ENCODE assay signal across 10 cellular contexts in the genomic region with DNA sequence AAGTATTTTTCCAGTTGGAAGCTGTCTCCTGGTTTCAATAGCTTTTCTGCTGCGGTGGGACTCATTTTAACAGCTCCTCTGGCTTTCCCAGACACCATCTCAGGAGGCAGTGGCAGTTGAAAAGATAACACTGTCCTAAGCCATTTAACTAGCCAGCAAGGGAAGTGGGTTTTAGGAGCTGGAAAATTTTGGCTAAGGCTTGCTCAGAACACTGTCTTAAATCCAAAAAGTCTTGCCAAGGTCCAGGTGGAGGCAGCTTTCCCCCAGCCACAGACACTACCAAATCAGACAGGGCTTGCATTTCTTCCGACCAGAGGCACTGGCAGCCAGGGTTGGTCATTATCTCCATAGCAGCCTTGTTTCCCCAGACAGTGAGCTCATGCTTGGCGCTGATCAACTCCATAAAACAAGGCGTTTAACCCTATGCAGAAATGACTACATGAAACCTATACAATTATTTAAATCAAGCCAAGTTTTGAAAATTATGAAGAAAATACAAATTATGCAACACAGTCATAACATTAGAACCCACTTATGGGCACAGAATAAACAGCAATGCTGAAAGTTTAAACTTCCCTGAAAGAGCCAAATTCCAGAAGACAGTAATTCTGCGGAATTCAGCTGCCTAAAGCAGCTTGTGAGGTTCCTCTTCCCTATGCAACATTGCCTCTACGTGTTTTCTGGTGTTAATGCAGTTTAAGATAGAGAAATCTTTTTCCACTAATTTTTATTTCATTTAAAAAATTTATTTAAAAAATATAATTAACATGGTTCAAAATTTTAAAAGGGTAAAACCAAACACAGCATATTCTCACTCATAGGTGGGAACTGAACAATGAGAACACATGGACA. TPM values are rescaled to one million over a fixed set of nuclear protein-coding genes. Genes with fewer than 3 reads are reported as not detected.
DNase-seq lines count a peak whose midpoint lies in the region; ATAC-seq and TF ChIP-seq lines count a peak whose summit lies in the region.
"Had no signal": no experiment of that assay in that cellular context is flagged by ENCODE, and none has a peak within 500 bp of the region (broad histone marks: within the 10 kb centered on the region; RNA-seq: fewer than 3 reads in every experiment).

No MANE protein-coding gene starts in this region.

- CTCF ChIA-PET in activated CD4-positive, alpha-beta T cell treated with anti-CD3 and anti-CD28 coated beads for 36 hours (lab: Charles Lee), result interaction anchor here (0.6 to 0.7 kb wide), 2 partner anchors 88 to 289 kb away, joined by 3 read pairs; no protein-coding TSS in a partner anchor

- H3K9ac ChIP-seq in stomach smooth muscle (ENCODE audit: low read length in 2 of 2), result peak overlapping the region; percentile 60 to 61

- H3K9me3 ChIP-seq in left lung, result no peaks in the 10 kb centered on the region
- no peaks in the 10 kb centered on the region for H3K9me3 ChIP-seq in stomach smooth muscle (ENCODE audit: control insufficient read depth in 2 of 2, low read length in 2 of 2)

- TF ChIP-seq CTCF in HFFc6 (IDR thresholded peaks at IDR 0.05) (peak; percentile 38; the same call in 1 of the 2 replicates), left lung (IDR thresholded peaks at IDR 0.05) (no peak)

- ATAC-seq in left lung, result peak; percentile 85
- no peak for ATAC-seq in stimulated activated effector memory CD8-positive, alpha-beta T cell treated with anti-CD3 and anti-CD28 coated beads, Interleukin-12 subunit alpha, Interleukin-12 subunit beta, amount 100 ng/mL, for 72 hours
- ATAC-seq in HG02642 (IDR thresholded peaks at IDR 0.05; ENCODE audit: poor library complexity, unreplicated experiment), result no peak
- ATAC-seq in activated CD4-positive, alpha-beta T cell treated with anti-CD3 and anti-CD28 coated beads for 36 hours, result no peak

- no peaks in the 10 kb centered on the region for H3K27me3 Mint-ChIP-seq in HFFc6 (ENCODE audit: insufficient read depth)
- H3K27me3 Mint-ChIP-seq in activated CD4-positive, alpha-beta T cell treated with anti-CD3 and anti-CD28 coated beads for 36 hours, result no peaks in the 10 kb centered on the region

- peak overlapping the region; percentile 88 for H3K27ac Mint-ChIP-seq in HFFc6
- no peak overlapping the region for H3K27ac Mint-ChIP-seq in stimulated activated effector memory CD8-positive, alpha-beta T cell treated with anti-CD3 and anti-CD28 coated beads, Interleukin-12 subunit alpha, Interleukin-12 subunit beta, amount 100 ng/mL, for 72 hours
- no peak overlapping the region for H3K27ac Mint-ChIP-seq in activated CD4-positive, alpha-beta T cell treated with anti-CD3 and anti-CD28 coated beads for 36 hours

- H3K9me3 Mint-ChIP-seq in HFFc6, result no peaks in the 10 kb centered on the region
- no peaks in the 10 kb centered on the region for H3K9me3 Mint-ChIP-seq in stimulated activated effector memory CD8-positive, alpha-beta T cell treated with anti-CD3 and anti-CD28 coated beads, Interleukin-12 subunit alpha, Interleukin-12 subunit beta, amount 100 ng/mL, for 72 hours
- no peaks in the 10 kb centered on the region for H3K9me3 Mint-ChIP-seq in activated CD4-positive, alpha-beta T cell treated with anti-CD3 and anti-CD28 coated beads for 36 hours (ENCODE audit: low read depth)

- H3K27me3 ChIP-seq in left lung (no peaks in the 10 kb centered on the region), stomach smooth muscle (ENCODE audit: control insufficient read depth in 1 of 2, insufficient read depth in 2 of 2, low read length in 2 of 2) (no peaks in the 10 kb centered on the region)

- DNase-seq in HFFc6 (peak; percentile 56), dermis blood vessel endothelial cell (peak; percentile 84), left lung (peak in 1 of 2 donors; percentile 57)
- no peak for DNase-seq in stimulated activated effector memory CD8-positive, alpha-beta T cell treated with anti-CD3 and anti-CD28 coated beads, Interleukin-12 subunit alpha, Interleukin-12 subunit beta, amount 100 ng/mL, for 72 hours (ENCODE audit: low spot score in 2 of 2)
- DNase-seq in activated CD4-positive, alpha-beta T cell treated with anti-CD3 and anti-CD28 coated beads for 36 hours, result no peak
- DNase-seq in activated naive CD4-positive, alpha-beta T cell treated with Interleukin-2 at 50 U/mL for 16 hours, result no peak
- DNase-seq: NCI-H1048 had no signal

- peaks cover 29% of the 10 kb centered on the region for H3K4me1 Mint-ChIP-seq in HFFc6 (ENCODE audit: low read depth)
- H3K4me1 Mint-ChIP-seq in stimulated activated effector memory CD8-positive, alpha-beta T cell treated with anti-CD3 and anti-CD28 coated beads, Interleukin-12 subunit alpha, Interleukin-12 subunit beta, amount 100 ng/mL, for 72 hours, result peaks cover 14% of the 10 kb centered on the region
- peaks cover 14% of the 10 kb centered on the region for H3K4me1 Mint-ChIP-seq in activated CD4-positive, alpha-beta T cell treated with anti-CD3 and anti-CD28 coated beads for 36 hours

- H3K4me1 ChIP-seq in left lung (no peaks in the 10 kb centered on the region), stomach smooth muscle (ENCODE audit: control insufficient read depth, insufficient read depth, low read length) (peaks cover 10% of the 10 kb centered on the region)

- peak overlapping the region; percentile 1 to 69 for H3K27ac ChIP-seq in left lung
- H3K27ac ChIP-seq in stomach smooth muscle (ENCODE audit: low read length), result peak overlapping the region; percentile 89
- H3K27ac ChIP-seq: SK-N-MC had no signal

- no peak overlapping the region for H3K4me3 Mint-ChIP-seq in HFFc6
- H3K4me3 Mint-ChIP-seq in stimulated activated effector memory CD8-positive, alpha-beta T cell treated with anti-CD3 and anti-CD28 coated beads, Interleukin-12 subunit alpha, Interleukin-12 subunit beta, amount 100 ng/mL, for 72 hours, result no peak overlapping the region
- no peak overlapping the region for H3K4me3 Mint-ChIP-seq in activated CD4-positive, alpha-beta T cell treated with anti-CD3 and anti-CD28 coated beads for 36 hours

- POLR2A ChIA-PET in activated CD4-positive, alpha-beta T cell treated with anti-CD3 and anti-CD28 coated beads for 36 hours (lab: Charles Lee), result interaction anchor here (0.6 kb wide), 1 partner anchor 331 kb away, joined by 3 read pairs; no protein-coding TSS in a partner anchor

- H3K36me3 Mint-ChIP-seq in HFFc6 (ENCODE audit: low read depth), result no peaks in the 10 kb centered on the region
- peaks cover 22% of the 10 kb centered on the region for H3K36me3 Mint-ChIP-seq in stimulated activated effector memory CD8-positive, alpha-beta T cell treated with anti-CD3 and anti-CD28 coated beads, Interleukin-12 subunit alpha, Interleukin-12 subunit beta, amount 100 ng/mL, for 72 hours
- peaks cover 11% of the 10 kb centered on the region for H3K36me3 Mint-ChIP-seq in activated CD4-positive, alpha-beta T cell treated with anti-CD3 and anti-CD28 coated beads for 36 hours (ENCODE audit: low read depth)

- H3K36me3 ChIP-seq in left lung (peaks cover 0 to 22% of the 10 kb centered on the region in 2 donors), stomach smooth muscle (ENCODE audit: control insufficient read depth in 2 of 2, insufficient read depth in 2 of 2, low read length in 2 of 2) (peaks cover 0 to 2% of the 10 kb centered on the region in 2 donors)

- H3K4me3 ChIP-seq in left lung, result no peak overlapping the region
- H3K4me3 ChIP-seq in stomach smooth muscle (ENCODE audit: low read length in 2 of 2), result peak overlapping the region; percentile 49 to 54
- H3K4me3 ChIP-seq: SK-N-MC had no signal

- intact Hi-C loops in left lung (cut with DNase I), result no loop called here
- intact Hi-C loops in activated CD4-positive, alpha-beta T cell treated with anti-CD3 and anti-CD28 coated beads for 36 hours (cut with DNase I, micrococcal nuclease), result no loop called here

RNA-seq across cellular contexts. Expression of a gene that starts 25.0 kb away (rescaled TPM):
- 100 to 1,000 TPM in 3 of 6 experiments, 10 to 100 TPM in 3; 82.0 to 114 (median 100) TPM for total RNA-seq in HFFc6 (2021; fragmentation: NEBNext Ultra II Directional; extraction: Animal tissue kit (Norgen Biotek cat#: 25700))
- 89.5 and 91.2 TPM in 2 replicates for total RNA-seq in dermis blood vessel endothelial cell
- total RNA-seq in left lung, result 100 to 1,000 TPM in 1 of 2 donors, 10 to 100 TPM in 1; 94.1 to 107 TPM
- total RNA-seq in activated CD4-positive, alpha-beta T cell treated with anti-CD3 and anti-CD28 coated beads for 36 hours, result 10 to 100 TPM; 31.9 to 58.0 TPM

RNA-seq across cellular contexts. Expression of a gene that starts 31.9 kb away (rescaled TPM):
- total RNA-seq in HFFc6 (2021; fragmentation: NEBNext Ultra II Directional; extraction: Animal tissue kit (Norgen Biotek cat#: 25700)), result 10 to 100 TPM; 48.3 to 61.2 (median 55.0) TPM
- total RNA-seq in dermis blood vessel endothelial cell, result 99.0 and 104 TPM in 2 replicates
- 10 to 100 TPM; 45.4 to 53.0 TPM for total RNA-seq in left lung
- 10 to 100 TPM; 48.3 to 55.7 TPM for total RNA-seq in activated CD4-positive, alpha-beta T cell treated with anti-CD3 and anti-CD28 coated beads for 36 hours

RNA-seq across cellular contexts. Expression of a gene that starts 35.2 kb away (rescaled TPM):
- 10 to 100 TPM in 3 of 6 experiments, 1 to 10 TPM in 3; 9.0 to 14.5 (median 10.0) TPM for total RNA-seq in HFFc6 (2021; fragmentation: NEBNext Ultra II Directional; extraction: Animal tissue kit (Norgen Biotek cat#: 25700))
- total RNA-seq in dermis blood vessel endothelial cell (8.0 and 13.7 TPM in 2 replicates), left lung (10 to 100 TPM in 1 of 2 donors, 1 to 10 TPM in 1; 8.2 to 16.0 TPM)
- total RNA-seq in activated CD4-positive, alpha-beta T cell treated with anti-CD3 and anti-CD28 coated beads for 36 hours, result 1 to 10 TPM; 3.6 to 4.1 TPM

RNA-seq across cellular contexts. Expression of a gene that starts 55.3 kb away (rescaled TPM):
- not detected for total RNA-seq in HFFc6 (2021; fragmentation: NEBNext Ultra II Directional; extraction: Animal tissue kit (Norgen Biotek cat#: 25700))
- total RNA-seq in dermis blood vessel endothelial cell, result not detected in 2 replicates
- total RNA-seq in left lung, result 1 to 10 TPM in 1 of 2 donors, under 1 TPM in 1; 0.09 to 1.4 TPM
- under 1 TPM; 0.40 to 0.41 TPM for total RNA-seq in activated CD4-positive, alpha-beta T cell treated with anti-CD3 and anti-CD28 coated beads for 36 hours

RNA-seq across cellular contexts. Expression of a gene that starts 56.2 kb away (rescaled TPM):
- 100 to 1,000 TPM; 135 to 158 (median 152) TPM for total RNA-seq in HFFc6 (2021; fragmentation: NEBNext Ultra II Directional; extraction: Animal tissue kit (Norgen Biotek cat#: 25700))
- total RNA-seq in dermis blood vessel endothelial cell, result 184 and 218 TPM in 2 replicates
- total RNA-seq in left lung, result 100 to 1,000 TPM in 1 of 2 donors, 10 to 100 TPM in 1; 80.0 to 106 TPM
- total RNA-seq in activated CD4-positive, alpha-beta T cell treated with anti-CD3 and anti-CD28 coated beads for 36 hours, result 100 to 1,000 TPM; 309 to 332 TPM

Comparison
In these comparisons a context has a peak if more than half of its experiments do, and no peak if none do; other contexts are left out.
1. DNase-seq: peak in HFFc6 (single experiment) and dermis blood vessel endothelial cell (single experiment); none in stimulated activated effector memory CD8-positive, alpha-beta T cell treated with anti-CD3 and anti-CD28 coated beads, Interleukin-12 subunit alpha, Interleukin-12 subunit beta, amount 100 ng/mL, for 72 hours (0 of 2), activated CD4-positive, alpha-beta T cell treated with anti-CD3 and anti-CD28 coated beads for 36 hours (single experiment) and activated naive CD4-positive, alpha-beta T cell treated with Interleukin-2 at 50 U/mL for 16 hours (single experiment).
2. H3K4me3 ChIP-seq: peak in stomach smooth muscle (2 of 2); none in left lung (0 of 2).